1 cellular context compared by ENCODE assay signal in genomic region chr10:102660891-102661613, GRCh38.
A peak's percentile ranks its signal among the peaks of the same experiment; 100 is the strongest.
TF ChIP-seq lines count a peak whose summit lies in the region.

No MANE protein-coding gene starts in this region.

TF ChIP-seq in GM12878, 131 proteins besides CTCF, POLR2A, EP300 and RAD21 (continued from another document):
- no peak for TF ChIP-seq ZNF592 (IDR thresholded peaks at IDR 0.05)
- no peak for TF ChIP-seq SKIL (IDR thresholded peaks at IDR 0.05; ENCODE audit: low read depth, poor library complexity, severe bottlenecking)
- TF ChIP-seq POLR2AphosphoS2 (IDR thresholded peaks at IDR 0.05; ENCODE audit: low read depth, low read length): peak; percentile 54
- no peak for TF ChIP-seq MYC (IDR thresholded peaks at IDR 0.05; ENCODE audit: insufficient read depth, insufficient read length, insufficient replicate concordance, low read length, severe bottlenecking)
- TF ChIP-seq FOS (IDR thresholded peaks at IDR 0.05; ENCODE audit: borderline replicate concordance, extremely low read depth, insufficient read length): no peak
- TF ChIP-seq IRF5 (IDR thresholded peaks at IDR 0.05; ENCODE audit: borderline replicate concordance): no peak
- TF ChIP-seq MTA2 (IDR thresholded peaks at IDR 0.05; ENCODE audit: low read depth): peak; percentile 44; the same call in 1 of the 2 replicates
- peak; percentile 98 for TF ChIP-seq TCF7 (IDR thresholded peaks at IDR 0.05; ENCODE audit: borderline replicate concordance)
